19 cellular contexts compared by ENCODE assay signal in the genomic region with DNA sequence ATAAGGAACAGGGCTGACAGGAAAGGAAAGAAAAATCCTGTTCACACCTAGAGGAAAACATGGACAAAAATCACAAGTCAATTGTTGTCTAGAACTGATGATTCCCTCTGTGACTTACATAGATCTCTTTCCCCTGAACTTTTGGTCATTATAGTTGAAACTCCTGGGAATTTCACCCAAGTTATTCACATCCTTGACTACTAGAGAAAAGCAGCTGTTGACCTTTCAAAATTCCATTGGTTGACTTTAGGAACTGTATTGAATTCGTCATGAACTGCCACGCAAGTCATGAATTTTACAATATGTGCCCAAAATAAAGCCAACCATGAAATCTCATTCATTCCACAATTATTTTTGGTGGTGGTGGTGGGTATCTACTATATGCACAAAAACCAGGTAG.
"Had no signal": no experiment of that assay in that cellular context is flagged by ENCODE, and none has a peak within 500 bp of the region (broad histone marks: within the 10 kb centered on the region; RNA-seq: fewer than 3 reads in every experiment).

No MANE protein-coding gene starts in this region.

- H3K27ac Mint-ChIP-seq: activated naive CD8-positive, alpha-beta T cell treated with anti-CD3 and anti-CD28 coated beads, Interleukin-2, amount 50 U/mL, for 24 hours; natural killer cell treated with Interleukin-12 subunit alpha and Interleukin-12 subunit beta and Interleukin-15 and Interleukin-18, amount 100 ng/mL, for 72 hours had no signal

- H3K4me3 Mint-ChIP-seq: activated naive CD8-positive, alpha-beta T cell treated with anti-CD3 and anti-CD28 coated beads, Interleukin-2, amount 50 U/mL, for 24 hours; natural killer cell treated with Interleukin-12 subunit alpha and Interleukin-12 subunit beta and Interleukin-15 and Interleukin-18, amount 100 ng/mL, for 72 hours had no signal

- DNase-seq: activated naive CD4-positive, alpha-beta T cell; activated naive CD8-positive, alpha-beta T cell treated with anti-CD3 and anti-CD28 coated beads, Interleukin-2, amount 50 U/mL, for 24 hours; aorta; foreskin fibroblast; hypothalamus; left ventricle myocardium inferior; nucleus accumbens; right cardiac atrium; stimulated activated CD4-positive, alpha-beta T cell treated with anti-CD3 and anti-CD28 coated beads, Interleukin-4, amount 100 ng/mL, for 4 hours; stimulated activated CD8-positive, alpha-beta memory T cell treated with anti-CD3 and anti-CD28 coated beads, Interleukin-4, amount 100 ng/mL, for 48 hours; stimulated activated naive CD4-positive, alpha-beta T cell treated with Interleukin-2 at 50 U/mL for 16 hours; T-helper 2 cell; transverse colon had no signal

- ATAC-seq: activated CD4-positive, CD25-positive, alpha-beta regulatory T cell treated with anti-CD3 and anti-CD28 coated beads, Interleukin-2, amount 50 U/mL, for 24 hours; activated naive CD8-positive, alpha-beta T cell treated with anti-CD3 and anti-CD28 coated beads, Interleukin-2, amount 50 U/mL, for 24 hours; natural killer cell treated with Interleukin-12 subunit alpha and Interleukin-12 subunit beta and Interleukin-15 and Interleukin-18, amount 100 ng/mL, for 72 hours; right cardiac atrium had no signal

- H3K4me3 ChIP-seq: esophagus muscularis mucosa, left ventricle myocardium inferior, smooth muscle cell, transverse colon, vagina had no signal

- H3K4me2 ChIP-seq: smooth muscle cell had no signal

- H3K36me3 Mint-ChIP-seq: natural killer cell treated with Interleukin-12 subunit alpha and Interleukin-12 subunit beta and Interleukin-15 and Interleukin-18, amount 100 ng/mL, for 72 hours had no signal

- H3K27me3 ChIP-seq: esophagus muscularis mucosa, transverse colon, vagina had no signal

- H3K27me3 Mint-ChIP-seq: activated naive CD8-positive, alpha-beta T cell treated with anti-CD3 and anti-CD28 coated beads, Interleukin-2, amount 50 U/mL, for 24 hours; natural killer cell treated with Interleukin-12 subunit alpha and Interleukin-12 subunit beta and Interleukin-15 and Interleukin-18, amount 100 ng/mL, for 72 hours; progenitor cell of endocrine pancreas had no signal

- H3K36me3 ChIP-seq: esophagus muscularis mucosa, left ventricle myocardium inferior, transverse colon, vagina had no signal

- H3K9me3 ChIP-seq: esophagus muscularis mucosa, left ventricle myocardium inferior, transverse colon, vagina had no signal

- H3K9me3 Mint-ChIP-seq: activated naive CD8-positive, alpha-beta T cell treated with anti-CD3 and anti-CD28 coated beads, Interleukin-2, amount 50 U/mL, for 24 hours; natural killer cell treated with Interleukin-12 subunit alpha and Interleukin-12 subunit beta and Interleukin-15 and Interleukin-18, amount 100 ng/mL, for 72 hours had no signal
